ENCODE assay signal across 19 cellular contexts in genomic region chr19:34991542-34992333, GRCh38. TPM values are rescaled to one million over a fixed set of nuclear protein-coding genes. Genes with fewer than 3 reads are reported as not detected.
DNase-seq lines count a peak whose midpoint lies in the region; ATAC-seq, FAIRE-seq and TF ChIP-seq lines count a peak whose summit lies in the region.
"Had no signal": no experiment of that assay in that cellular context is flagged by ENCODE, and none has a peak within 500 bp of the region (broad histone marks: within the 10 kb centered on the region; RNA-seq: fewer than 3 reads in every experiment).

No MANE protein-coding gene starts in this region.

- in situ Hi-C loops in K562 (cut with MboI) (no loop called here), GM13977 (cut with MboI; ENCODE audit: low pct_unique_long_range_greater_than_20kb, low sequenced_read_pairs, unreplicated experiment) (no loop called here)

- POLR2A ChIA-PET in activated B cell treated with CpG ODN at 0.5 μM for 24 hours (lab: Charles Lee) (no interaction called here), K562 (lab: Yijun Ruan, JAX) (interaction anchor here (1.0 kb wide), 1 partner anchor 19 kb away, joined by 3 read pairs; no protein-coding TSS in a partner anchor)

- no peak for FAIRE-seq in K562 (lab: Jason Lieb, UNC)

- no TSS peak for BruUV-seq in K562 (replicated peaks; lab: Mats Ljungman, UMichigan)

- H3K36me3 Mint-ChIP-seq in activated T-cell treated with anti-CD3 and anti-CD28 coated beads, Interleukin-2, amount 50 U/mL, for 72 hours (ENCODE audit: insufficient read depth in 2 of 2) = peaks cover 0 to 12% of the 10 kb centered on the region in 2 donors
- no peaks in the 10 kb centered on the region for H3K36me3 Mint-ChIP-seq in activated B cell treated with CpG ODN at 0.5 μM for 24 hours (ENCODE audit: low read depth)
- H3K36me3 Mint-ChIP-seq in stimulated activated memory B cell treated with anti-CD40 and anti-IgM and Interleukin-4, amounts not matched to agents 10 μg/mL and 1 μg/mL and 100 μg/mL, for 72 hours = no peaks in the 10 kb centered on the region

- peak overlapping the region; percentile 75 for H3K27ac Mint-ChIP-seq in activated T-cell treated with anti-CD3 and anti-CD28 coated beads, Interleukin-2, amount 50 U/mL, for 72 hours
- H3K27ac Mint-ChIP-seq in activated B cell treated with CpG ODN at 0.5 μM for 24 hours = peak overlapping the region; percentile 46
- peak overlapping the region; percentile 93 for H3K27ac Mint-ChIP-seq in stimulated activated memory B cell treated with anti-CD40 and anti-IgM and Interleukin-4, amounts not matched to agents 10 μg/mL and 1 μg/mL and 100 μg/mL, for 72 hours

- TF ChIP-seq RAD21 in K562 (CRISPR knock-in tag; conservative IDR thresholded peaks at IDR 0.05 in 1 of 2, IDR thresholded peaks at IDR 0.05 in 1 of 2) = no peak

- CTCF ChIA-PET in activated B cell treated with CpG ODN at 0.5 μM for 24 hours (lab: Charles Lee) = no interaction called here
- CTCF ChIA-PET in K562 (lab: Yijun Ruan, JAX; ENCODE audit: low intra/inter-chr PET ratio) = no interaction called here

- no peak overlapping the region for H2AFZ ChIP-seq in K562 (ENCODE audit: low read depth, low read length)

- no peak for TF ChIP-seq POLR2A in K562 (conservative IDR thresholded peaks at IDR 0.05)

- peaks cover 0 to 4% of the 10 kb centered on the region in 2 experiments; a peak in 2 of 5 replicates for H3K4me1 ChIP-seq in K562 (replicated peaks in 1 of 2; ENCODE audit: control insufficient read depth in 2 of 2, insufficient read depth in 2 of 2, low read length in 2 of 2)
- H3K4me1 ChIP-seq in left lung = peaks cover 9 to 32% of the 10 kb centered on the region in 2 donors

- peaks cover 70% of the 10 kb centered on the region for H3K4me1 Mint-ChIP-seq in activated T-cell treated with anti-CD3 and anti-CD28 coated beads, Interleukin-2, amount 50 U/mL, for 72 hours (ENCODE audit: low read depth)
- H3K4me1 Mint-ChIP-seq in activated B cell treated with CpG ODN at 0.5 μM for 24 hours = peaks cover 7% of the 10 kb centered on the region
- H3K4me1 Mint-ChIP-seq in stimulated activated memory B cell treated with anti-CD40 and anti-IgM and Interleukin-4, amounts not matched to agents 10 μg/mL and 1 μg/mL and 100 μg/mL, for 72 hours = peaks cover 47% of the 10 kb centered on the region

- H3K9ac ChIP-seq in K562 (ENCODE audit: insufficient read depth in 1 of 2, low read depth in 2 of 2, low read length in 2 of 2) = no peak overlapping the region

- H4K20me1 ChIP-seq in K562 (replicated peaks; ENCODE audit: control insufficient read depth, insufficient read depth, low read length) = no peaks in the 10 kb centered on the region

- no peak for DNase-seq in activated T-cell treated with anti-CD3 and anti-CD28 coated beads, Interleukin-2, amount 50 U/mL, for 72 hours
- DNase-seq in activated T-cell treated with anti-CD3 and anti-CD28 coated beads for 4 hours = no peak
- no peak for DNase-seq in activated B cell treated with CpG ODN at 0.5 μM for 24 hours
- no peak for DNase-seq in K562 (ENCODE audit: extremely low read depth in 1 of 4, low spot score in 3 of 4)
- DNase-seq in activated effector memory CD4-positive, alpha-beta T cell treated with anti-CD3 and anti-CD28 coated beads, Interleukin-2, amount 50 U/mL, for 16 hours = no peak
- DNase-seq in left lung = no peak
- no peak for DNase-seq in GM13977 (ENCODE audit: low spot score)
- DNase-seq: ACHN, Caco-2, DMS153, Karpas-422, MG63, NCI-H1092, NCI-H146, NCI-H2081 treated with DMSO at 0.1 percent for 48 hours, NCI-H2227 treated with DMSO at 0.1 percent for 48 hours, NCI-H524 had no signal

- no peaks in the 10 kb centered on the region for H3K9me1 ChIP-seq in K562 (ENCODE audit: control insufficient read depth, insufficient read depth, low read length)

- no peak overlapping the region for H3K4me3 ChIP-seq in K562
- H3K4me3 ChIP-seq in left lung = no peak overlapping the region
- H3K4me3 ChIP-seq: MG63 had no signal

- no peak overlapping the region for H3K27ac ChIP-seq in K562 (ENCODE audit: extremely low read depth, low read depth, low read length)
- no peak overlapping the region for H3K27ac ChIP-seq in left lung

- H3K36me3 ChIP-seq in K562 (ENCODE audit: control insufficient read depth, insufficient read depth, low read length) (no peaks in the 10 kb centered on the region), left lung (no peaks in the 10 kb centered on the region)
- H3K36me3 ChIP-seq: MG63 had no signal

- no peak for ATAC-seq in activated T-cell treated with anti-CD3 and anti-CD28 coated beads, Interleukin-2, amount 50 U/mL, for 72 hours (replicated peaks in 1 of 2)
- ATAC-seq in activated B cell treated with CpG ODN at 0.5 μM for 24 hours (ENCODE audit: low read depth) (no peak), K562 (no peak), left lung (no peak)
- ATAC-seq in stimulated activated memory B cell treated with anti-CD40 and anti-IgM and Interleukin-4, amounts not matched to agents 10 μg/mL and 1 μg/mL and 100 μg/mL, for 72 hours = no peak

- H3K27me3 Mint-ChIP-seq in activated T-cell treated with anti-CD3 and anti-CD28 coated beads, Interleukin-2, amount 50 U/mL, for 72 hours (ENCODE audit: low read depth) = no peaks in the 10 kb centered on the region
- H3K27me3 Mint-ChIP-seq in activated B cell treated with CpG ODN at 0.5 μM for 24 hours = no peaks in the 10 kb centered on the region
- peaks cover 19% of the 10 kb centered on the region for H3K27me3 Mint-ChIP-seq in stimulated activated memory B cell treated with anti-CD40 and anti-IgM and Interleukin-4, amounts not matched to agents 10 μg/mL and 1 μg/mL and 100 μg/mL, for 72 hours

- 9% methylated on average over 8 of the region's 8 CpGs for WGBS in K562 (ENCODE audit: insufficient coverage, low coverage, missing lambda C conversion rate)

- no peaks in the 10 kb centered on the region for H3K79me2 ChIP-seq in K562 (ENCODE audit: control insufficient read depth, insufficient read depth, low read length)

- H3K9me3 Mint-ChIP-seq in activated T-cell treated with anti-CD3 and anti-CD28 coated beads, Interleukin-2, amount 50 U/mL, for 72 hours = peaks cover 0 to 1% of the 10 kb centered on the region in 2 donors
- H3K9me3 Mint-ChIP-seq in activated B cell treated with CpG ODN at 0.5 μM for 24 hours = no peaks in the 10 kb centered on the region
- H3K9me3 Mint-ChIP-seq in stimulated activated memory B cell treated with anti-CD40 and anti-IgM and Interleukin-4, amounts not matched to agents 10 μg/mL and 1 μg/mL and 100 μg/mL, for 72 hours = no peaks in the 10 kb centered on the region

- H3K9me3 ChIP-seq in K562 (replicated peaks; ENCODE audit: control insufficient read depth, insufficient read depth, low read depth, low read length) (0 out of 2 replicates have a peak, but pooled peaks cover 2% of the 10 kb centered on the region), left lung (no peaks in the 10 kb centered on the region)
- H3K9me3 ChIP-seq: Caco-2, MG63 had no signal

- no peak overlapping the region for H3K4me2 ChIP-seq in K562 (ENCODE audit: insufficient read depth, low read length)

- no peak for TF ChIP-seq CTCF in activated B cell treated with CpG ODN at 0.5 μM for 24 hours (IDR thresholded peaks at IDR 0.05)
- TF ChIP-seq CTCF in K562 (IDR thresholded peaks at IDR 0.05 in 2 of 3, conservative IDR thresholded peaks at IDR 0.05 in 1 of 3; ENCODE audit: insufficient read depth in 2 of 3, low read depth in 1 of 3, low read length in 3 of 3) = no peak
- no peak for TF ChIP-seq CTCF in left lung (IDR thresholded peaks at IDR 0.05)
- TF ChIP-seq CTCF in GM13977 (IDR thresholded peaks at IDR 0.05; ENCODE audit: extremely low read depth, insufficient read depth, missing control alignments) = no peak

- peak overlapping the region; percentile 8 to 67 for H3K4me3 Mint-ChIP-seq in activated T-cell treated with anti-CD3 and anti-CD28 coated beads, Interleukin-2, amount 50 U/mL, for 72 hours
- no peak overlapping the region for H3K4me3 Mint-ChIP-seq in activated B cell treated with CpG ODN at 0.5 μM for 24 hours
- H3K4me3 Mint-ChIP-seq in stimulated activated memory B cell treated with anti-CD40 and anti-IgM and Interleukin-4, amounts not matched to agents 10 μg/mL and 1 μg/mL and 100 μg/mL, for 72 hours = no peak overlapping the region

- intact Hi-C loops in activated B cell treated with CpG ODN at 0.5 μM for 24 hours (cut with micrococcal nuclease) = no loop called here
- intact Hi-C loops in K562 (cut with micrococcal nuclease) = no loop called here
- intact Hi-C loops in left lung (cut with DNase I) = no loop called here

- no peak for TF ChIP-seq EP300 in K562 (IDR thresholded peaks at IDR 0.05; ENCODE audit: low read length)

- peaks cover 0 to 14% of the 10 kb centered on the region in 2 experiments; a peak in 1 of 5 replicates for H3K27me3 ChIP-seq in K562 (ENCODE audit: control insufficient read depth in 2 of 2, insufficient read depth in 2 of 2, low read length in 2 of 2)
- no peaks in the 10 kb centered on the region for H3K27me3 ChIP-seq in left lung
- H3K27me3 ChIP-seq: MG63 had no signal

RNA-seq across cellular contexts. Expression of gene GRAMD1A, which starts 8.4 kb away (rescaled TPM):
- total RNA-seq in activated T-cell treated with anti-CD3 and anti-CD28 coated beads, Interleukin-2, amount 50 U/mL, for 72 hours = 100 to 1,000 TPM; 233 to 236 TPM
- total RNA-seq in activated B cell treated with CpG ODN at 0.5 μM for 24 hours (52.9 and 54.4 TPM in 2 replicates), K562 (2014; rRNA removed) (41.8 and 47.0 TPM in 2 replicates), K562 (2014; rRNA removed; fragmentation: Illumina TruSeq; extraction: Trizol) (13.9 and 16.4 TPM in 2 replicates), K562 (2015; rRNA removed; fragmentation: Illumina TruSeq; extraction: Trizol) (19.4 and 20.5 TPM in 2 replicates), K562 (2021) (58.7 and 62.5 TPM in 2 replicates), left lung (100 to 1,000 TPM; 116 to 137 TPM)
- 167 and 288 TPM in 2 replicates for total RNA-seq in K562 (2011; cell fraction: chromatin; rRNA removed; ENCODE audit: low replicate concordance)
- total RNA-seq in K562 (2011; cell fraction: nucleolus; rRNA removed) = 130 and 133 TPM in 2 replicates
- total RNA-seq in K562 (2011; cell fraction: nucleoplasm; rRNA removed) = 132 and 192 TPM in 2 replicates
- polyA plus RNA-seq in K562 (2011; rRNA removed) (39.4 and 54.3 TPM in 2 replicates), K562 (2014; fragmentation: Illumina TruSeq; extraction: Trizol) (38.5 and 54.1 TPM in 2 replicates), K562 (2014; fragmentation: Nextera tagmentation; extraction: Ambion mirVana) (1 to 10 TPM; 1.4 to 1.7 TPM), K562 (2014; rRNA removed) (61.7 and 63.8 TPM in 2 replicates)
- 51.1 and 57.8 TPM in 2 replicates for polyA plus RNA-seq in K562 (2011; cell fraction: cytosol; rRNA removed)
- 131 and 183 TPM in 2 replicates for polyA plus RNA-seq in K562 (2011; cell fraction: nucleus; rRNA removed)
- polyA plus RNA-seq in K562 (2012) = 35.7 and 68.6 TPM in 2 replicates
- 41.4 and 44.4 TPM in 2 replicates for polyA minus RNA-seq in K562 (2011; rRNA and poly(A)+ RNA removed)
- polyA minus RNA-seq in K562 (2011; cell fraction: cytosol; rRNA and poly(A)+ RNA removed) = 39.7 and 39.8 TPM in 2 replicates
- polyA minus RNA-seq in K562 (2011; cell fraction: nucleus; rRNA and poly(A)+ RNA removed) = 31.2 and 45.4 TPM in 2 replicates

RNA-seq across cellular contexts. Expression of gene ZNF792, which starts 27.7 kb away (rescaled TPM):
- 1 to 10 TPM; 8.3 to 9.1 TPM for total RNA-seq in activated T-cell treated with anti-CD3 and anti-CD28 coated beads, Interleukin-2, amount 50 U/mL, for 72 hours
- 4.8 and 4.9 TPM in 2 replicates for total RNA-seq in activated B cell treated with CpG ODN at 0.5 μM for 24 hours
- 49.4 and 86.2 TPM in 2 replicates for total RNA-seq in K562 (2011; cell fraction: chromatin; rRNA removed; ENCODE audit: low replicate concordance)
- 38.2 and 47.9 TPM in 2 replicates for total RNA-seq in K562 (2011; cell fraction: nucleolus; rRNA removed)
- total RNA-seq in K562 (2011; cell fraction: nucleoplasm; rRNA removed) = 33.4 and 39.9 TPM in 2 replicates
- 14.5 and 14.6 TPM in 2 replicates for total RNA-seq in K562 (2014; rRNA removed)
- 15.8 and 17.7 TPM in 2 replicates for total RNA-seq in K562 (2014; rRNA removed; fragmentation: Illumina TruSeq; extraction: Trizol)
- 10.0 and 10.4 TPM in 2 replicates for total RNA-seq in K562 (2015; rRNA removed; fragmentation: Illumina TruSeq; extraction: Trizol)
- total RNA-seq in K562 (2021) = 15.5 and 16.5 TPM in 2 replicates
- 9.6 and 12.0 TPM in 2 replicates for polyA plus RNA-seq in K562 (2011; rRNA removed)
- 6.8 and 6.9 TPM in 2 replicates for polyA plus RNA-seq in K562 (2011; cell fraction: cytosol; rRNA removed)
- polyA plus RNA-seq in K562 (2011; cell fraction: nucleus; rRNA removed) = 17.3 and 18.8 TPM in 2 replicates
- 7.3 and 9.8 TPM in 2 replicates for polyA plus RNA-seq in K562 (2012)
- polyA plus RNA-seq in K562 (2014; fragmentation: Illumina TruSeq; extraction: Trizol) = 9.9 and 10.2 TPM in 2 replicates
- 1 to 10 TPM; 3.3 to 3.5 TPM for polyA plus RNA-seq in K562 (2014; fragmentation: Nextera tagmentation; extraction: Ambion mirVana)
- 7.0 and 7.9 TPM in 2 replicates for polyA plus RNA-seq in K562 (2014; rRNA removed)
- 37.5 and 38.9 TPM in 2 replicates for polyA minus RNA-seq in K562 (2011; rRNA and poly(A)+ RNA removed)
- 9.4 and 17.3 TPM in 2 replicates for polyA minus RNA-seq in K562 (2011; cell fraction: cytosol; rRNA and poly(A)+ RNA removed)
- polyA minus RNA-seq in K562 (2011; cell fraction: nucleus; rRNA and poly(A)+ RNA removed) = 32.0 and 50.6 TPM in 2 replicates
- 1 to 10 TPM; 8.5 to 9.9 TPM for total RNA-seq in left lung

RNA-seq across cellular contexts. Expression of gene SCN1B, which starts 38.5 kb away (rescaled TPM):
- 1 to 10 TPM; 2.7 to 4.7 TPM for total RNA-seq in activated T-cell treated with anti-CD3 and anti-CD28 coated beads, Interleukin-2, amount 50 U/mL, for 72 hours
- total RNA-seq in activated B cell treated with CpG ODN at 0.5 μM for 24 hours (0.34 and 0.47 TPM in 2 replicates), K562 (2014; rRNA removed) (0.91 and 1.6 TPM in 2 replicates), K562 (2014; rRNA removed; fragmentation: Illumina TruSeq; extraction: Trizol) (0.51 and 0.80 TPM in 2 replicates), K562 (2015; rRNA removed; fragmentation: Illumina TruSeq; extraction: Trizol) (0.91 and 1.2 TPM in 2 replicates), K562 (2021) (1.8 TPM in 2 replicates), left lung (1 to 10 TPM; 7.7 to 9.7 TPM)
- 6.3 and 14.6 TPM in 2 replicates for total RNA-seq in K562 (2011; cell fraction: chromatin; rRNA removed; ENCODE audit: low replicate concordance)
- total RNA-seq in K562 (2011; cell fraction: nucleolus; rRNA removed) = 7.7 and 7.9 TPM in 2 replicates
- 8.3 and 13.4 TPM in 2 replicates for total RNA-seq in K562 (2011; cell fraction: nucleoplasm; rRNA removed)
- polyA plus RNA-seq in K562 (2011; rRNA removed) (2.5 and 4.2 TPM in 2 replicates), K562 (2014; fragmentation: Illumina TruSeq; extraction: Trizol) (0.79 and 1.0 TPM in 2 replicates), K562 (2014; fragmentation: Nextera tagmentation; extraction: Ambion mirVana) (under 1 TPM; 0.03 to 0.06 TPM), K562 (2014; rRNA removed) (1.2 and 2.1 TPM in 2 replicates)
- polyA plus RNA-seq in K562 (2011; cell fraction: cytosol; rRNA removed) = 2.3 and 2.6 TPM in 2 replicates
- polyA plus RNA-seq in K562 (2011; cell fraction: nucleus; rRNA removed) = 9.1 and 10.0 TPM in 2 replicates
- polyA plus RNA-seq in K562 (2012) = 1.4 and 3.7 TPM in 2 replicates
- polyA minus RNA-seq in K562 (2011; rRNA and poly(A)+ RNA removed) = 1.1 and 2.6 TPM in 2 replicates
- 1.2 and 1.5 TPM in 2 replicates for polyA minus RNA-seq in K562 (2011; cell fraction: cytosol; rRNA and poly(A)+ RNA removed)
- polyA minus RNA-seq in K562 (2011; cell fraction: nucleus; rRNA and poly(A)+ RNA removed) = 1.6 and 2.2 TPM in 2 replicates

RNA-seq across cellular contexts. Expression of gene HPN, which starts 49.8 kb away (rescaled TPM):
- under 1 TPM; 0.19 to 0.30 TPM for total RNA-seq in activated T-cell treated with anti-CD3 and anti-CD28 coated beads, Interleukin-2, amount 50 U/mL, for 72 hours
- not detected in 2 replicates for total RNA-seq in activated B cell treated with CpG ODN at 0.5 μM for 24 hours
- total RNA-seq in K562 (2011; cell fraction: chromatin; rRNA removed; ENCODE audit: low replicate concordance) = 0.30 and 0.74 TPM in 2 replicates
- 0.26 and 0.67 TPM in 2 replicates for total RNA-seq in K562 (2011; cell fraction: nucleolus; rRNA removed)
- 0.59 and 0.99 TPM in 2 replicates for total RNA-seq in K562 (2011; cell fraction: nucleoplasm; rRNA removed)
- total RNA-seq in K562 (2014; rRNA removed) = not detected in 2 replicates
- total RNA-seq in K562 (2014; rRNA removed; fragmentation: Illumina TruSeq; extraction: Trizol) = not detected in 2 replicates
- total RNA-seq in K562 (2015; rRNA removed; fragmentation: Illumina TruSeq; extraction: Trizol) = 0.15 TPM in 1 of 2 replicates, not detected in the other
- 0.20 and 0.36 TPM in 2 replicates for total RNA-seq in K562 (2021)
- 0.10 and 0.11 TPM in 2 replicates for polyA plus RNA-seq in K562 (2011; rRNA removed)
- 0.09 and 0.12 TPM in 2 replicates for polyA plus RNA-seq in K562 (2011; cell fraction: cytosol; rRNA removed)
- polyA plus RNA-seq in K562 (2011; cell fraction: nucleus; rRNA removed) = 0.63 and 1.3 TPM in 2 replicates
- polyA plus RNA-seq in K562 (2012) = 0.10 and 1.7 TPM in 2 replicates
- polyA plus RNA-seq in K562 (2014; fragmentation: Illumina TruSeq; extraction: Trizol) = not detected in 2 replicates
- polyA plus RNA-seq in K562 (2014; fragmentation: Nextera tagmentation; extraction: Ambion mirVana) = not detected
- not detected in 2 replicates for polyA plus RNA-seq in K562 (2014; rRNA removed)
- polyA minus RNA-seq in K562 (2011; rRNA and poly(A)+ RNA removed) = not detected in 2 replicates
- polyA minus RNA-seq in K562 (2011; cell fraction: cytosol; rRNA and poly(A)+ RNA removed) = not detected in 2 replicates
- polyA minus RNA-seq in K562 (2011; cell fraction: nucleus; rRNA and poly(A)+ RNA removed) = 0.27 and 0.56 TPM in 2 replicates
- total RNA-seq in left lung = 10 to 100 TPM; 16.8 to 40.3 TPM
- total RNA-seq: H4 had no signal

Comparison
In these comparisons a context has a peak if more than half of its experiments do, and no peak if none do; other contexts are left out.
1. H3K4me3 Mint-ChIP-seq: peak in activated T-cell treated with anti-CD3 and anti-CD28 coated beads, Interleukin-2, amount 50 U/mL, for 72 hours (2 of 2); none in activated B cell treated with CpG ODN at 0.5 μM for 24 hours (single experiment) and stimulated activated memory B cell treated with anti-CD40 and anti-IgM and Interleukin-4, amounts not matched to agents 10 μg/mL and 1 μg/mL and 100 μg/mL, for 72 hours (single experiment).
2. Peak in every context shown above with its lines, with median percentiles within 50 percentile points of each other: H3K27ac Mint-ChIP-seq.